Comparison of ENCODE assay signal across 1 cellular context in the genomic region with DNA sequence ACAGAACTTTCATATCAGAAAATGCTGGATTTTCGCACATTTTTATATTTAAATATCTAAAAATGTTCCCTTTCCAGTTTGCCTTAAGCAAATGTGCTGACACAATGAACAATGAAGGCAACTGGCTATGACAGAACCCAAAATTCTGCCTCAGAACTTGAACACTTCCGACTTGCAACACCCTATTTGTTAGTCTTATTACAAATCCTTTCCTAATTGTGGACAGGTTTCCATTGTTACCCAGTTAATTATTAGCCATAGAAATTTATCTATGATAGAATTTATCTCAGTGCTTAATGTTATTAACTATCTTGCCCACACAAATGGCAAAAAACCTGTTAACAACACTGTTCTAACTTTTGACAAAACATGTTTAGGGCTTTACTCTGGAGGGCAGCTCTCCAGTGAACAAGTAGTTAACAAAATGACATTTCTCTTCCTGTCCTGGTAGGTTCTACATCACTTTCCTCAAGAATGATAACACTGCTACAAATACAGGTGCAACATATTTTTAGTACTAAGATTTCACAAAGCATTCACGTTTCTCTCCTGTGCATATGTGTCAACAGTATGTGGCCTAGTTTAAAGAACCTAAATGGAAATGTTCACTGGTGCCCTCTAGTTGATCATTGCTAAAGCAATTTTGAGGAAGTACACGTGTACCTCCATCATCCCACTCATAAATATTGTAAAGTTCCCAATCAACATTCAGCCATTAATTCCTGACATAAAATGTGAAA.
TF ChIP-seq lines count a peak whose summit lies in the region.

No MANE protein-coding gene starts in this region.

TF ChIP-seq in IMR-90, 13 proteins besides CTCF, POLR2A, EP300 and RAD21 (continued from another document):
- no peak for TF ChIP-seq NFE2L2 (IDR thresholded peaks at IDR 0.05; ENCODE audit: low read depth, low read length)
